In genomic region chr20:48771542-48771941, GRCh38 we compare ENCODE assay signal across 12 cellular contexts. TPM values are rescaled to one million over a fixed set of nuclear protein-coding genes. Genes with fewer than 3 reads are reported as not detected.
A peak's percentile ranks its signal among the peaks of the same experiment; 100 is the strongest.
DNase-seq lines count a peak whose midpoint lies in the region; ATAC-seq and TF ChIP-seq lines count a peak whose summit lies in the region.
"Had no signal": no experiment of that assay in that cellular context is flagged by ENCODE, and none has a peak within 500 bp of the region (broad histone marks: within the 10 kb centered on the region; RNA-seq: fewer than 3 reads in every experiment).

No MANE protein-coding gene starts in this region.

- H3K4me1 ChIP-seq in CD8-positive, alpha-beta memory T cell (ENCODE audit: insufficient read depth, low read length), result peaks cover 88% of the 10 kb centered on the region
- H3K4me1 ChIP-seq in PC-9 (replicated peaks; ENCODE audit: insufficient read depth) (no peaks in the 10 kb centered on the region), colonic mucosa (no peaks in the 10 kb centered on the region)

- POLR2A ChIA-PET in CD8-positive, alpha-beta memory T cell (lab: Charles Lee), result no interaction called here
- POLR2A ChIA-PET in PC-9 (lab: Charles Lee; ENCODE audit: unreplicated experiment), result no interaction called here

- CTCF ChIA-PET in CD8-positive, alpha-beta memory T cell (lab: Charles Lee), result no interaction called here
- CTCF ChIA-PET in PC-9 (lab: Charles Lee), result no interaction called here

- ATAC-seq in central memory CD8-positive, alpha-beta T cell (replicated peaks; ENCODE audit: extremely low read depth, poor library complexity, severe bottlenecking), result no peak
- ATAC-seq: activated T-cell treated with anti-CD3 and anti-CD28 coated beads, Interleukin-2, amount 50 U/mL, for 4 hours; Panc1 had no signal

- intact Hi-C loops in posterior vena cava (cut with DNase I) (no loop called here), PC-9 (cut with micrococcal nuclease; ENCODE audit: unreplicated experiment) (loop anchor here (1.0 kb wide), 1 partner anchor 14 kb away; no protein-coding TSS in a partner anchor), colonic mucosa (cut with DNase I) (no loop called here)

- H3K4me3 Mint-ChIP-seq in CD8-positive, alpha-beta memory T cell, result peak overlapping the region in 2 of 7 donors; percentile 6 to 12
- H3K4me3 Mint-ChIP-seq in central memory CD8-positive, alpha-beta T cell, result no peak overlapping the region
- H3K4me3 Mint-ChIP-seq: activated T-cell treated with anti-CD3 and anti-CD28 coated beads, Interleukin-2, amount 50 U/mL, for 4 hours had no signal

- TF ChIP-seq CTCF in PC-9 (conservative IDR thresholded peaks at IDR 0.05) (no peak), colonic mucosa (IDR thresholded peaks at IDR 0.05) (no peak)

- peak in 1 of 5 donors; percentile 42 for DNase-seq in CD8-positive, alpha-beta memory T cell
- DNase-seq in MV-4-11 (lab: John Stamatoyannopoulos, UW), result peak; percentile 85
- DNase-seq in central memory CD8-positive, alpha-beta T cell (ENCODE audit: low spot score in 2 of 2), result no peak
- peak; percentile 81 for DNase-seq in posterior vena cava (ENCODE audit: low spot score)
- DNase-seq in NCI-H1694 (lab: John Stamatoyannopoulos, UW), result no peak
- DNase-seq in NCI-H1436 treated with DMSO at 0.1 percent for 48 hours (lab: John Stamatoyannopoulos, UW), result no peak
- DNase-seq in PC-9, result no peak
- DNase-seq in colonic mucosa, result no peak
- DNase-seq: activated T-cell treated with anti-CD3 and anti-CD28 coated beads, Interleukin-2, amount 50 U/mL, for 4 hours; NCI-H2171 had no signal

- no peaks in the 10 kb centered on the region for H3K27me3 ChIP-seq in CD8-positive, alpha-beta memory T cell (ENCODE audit: insufficient read depth, low read length, poor library complexity, severe bottlenecking)
- H3K27me3 ChIP-seq in PC-9 (ENCODE audit: insufficient read depth, low read depth), result no peaks in the 10 kb centered on the region
- no peaks in the 10 kb centered on the region for H3K27me3 ChIP-seq in colonic mucosa

- H4K20me1 ChIP-seq in PC-9 (ENCODE audit: insufficient read depth), result no peaks in the 10 kb centered on the region

- BruUV-seq in PC-9 (replicated peaks; lab: Mats Ljungman, UMichigan), result no TSS peak

- peaks cover 0 to 1% (median 0%) of the 10 kb centered on the region in 5 donors for H3K9me3 Mint-ChIP-seq in CD8-positive, alpha-beta memory T cell
- H3K9me3 Mint-ChIP-seq in central memory CD8-positive, alpha-beta T cell, result no peaks in the 10 kb centered on the region
- H3K9me3 Mint-ChIP-seq: activated T-cell treated with anti-CD3 and anti-CD28 coated beads, Interleukin-2, amount 50 U/mL, for 4 hours had no signal

- no peak overlapping the region for H3K27ac ChIP-seq in CD8-positive, alpha-beta memory T cell (ENCODE audit: low read depth, low read length)
- H3K27ac ChIP-seq in PC-9 (no peak overlapping the region), colonic mucosa (no peak overlapping the region)
- H3K27ac ChIP-seq: suprapubic skin had no signal

- peaks cover 94 to 96% (median 95%) of the 10 kb centered on the region in 3 donors for H3K4me1 Mint-ChIP-seq in CD8-positive, alpha-beta memory T cell
- H3K4me1 Mint-ChIP-seq in central memory CD8-positive, alpha-beta T cell, result peaks cover 91% of the 10 kb centered on the region

- peak overlapping the region in 7 of 8 donors; percentile 11 to 98 (median 95) for H3K27ac Mint-ChIP-seq in CD8-positive, alpha-beta memory T cell
- H3K27ac Mint-ChIP-seq in central memory CD8-positive, alpha-beta T cell (ENCODE audit: low read depth), result peak overlapping the region; percentile 25

- H3K9ac ChIP-seq in colonic mucosa (ENCODE audit: low read depth in 2 of 2, low read length in 2 of 2), result peak overlapping the region in 1 of 2 donors; percentile 9

- H3K4me2 ChIP-seq in PC-9, result no peak overlapping the region

- H3K4me3 ChIP-seq in CD8-positive, alpha-beta memory T cell (ENCODE audit: low read length), result no peak overlapping the region
- H3K4me3 ChIP-seq in PC-9 (no peak overlapping the region), colonic mucosa (no peak overlapping the region)
- H3K4me3 ChIP-seq: suprapubic skin had no signal

- no peaks in the 10 kb centered on the region for H3K9me3 ChIP-seq in CD8-positive, alpha-beta memory T cell (ENCODE audit: low read length)
- no peaks in the 10 kb centered on the region for H3K9me3 ChIP-seq in PC-9 (ENCODE audit: insufficient read depth, low read depth)
- H3K9me3 ChIP-seq in colonic mucosa, result no peaks in the 10 kb centered on the region
- H3K9me3 ChIP-seq: suprapubic skin had no signal

- peaks cover 7% of the 10 kb centered on the region; the same call in 1 of the 2 replicates for H3F3A ChIP-seq in PC-9 (ENCODE audit: insufficient read depth, low read depth)

- H2AFZ ChIP-seq in PC-9, result no peak overlapping the region

- H3K9me2 ChIP-seq in PC-9 (ENCODE audit: insufficient read depth), result no peaks in the 10 kb centered on the region

- peaks cover 0 to 39% (median 9%) of the 10 kb centered on the region in 3 donors for H3K36me3 Mint-ChIP-seq in CD8-positive, alpha-beta memory T cell
- peaks cover 22% of the 10 kb centered on the region for H3K36me3 Mint-ChIP-seq in central memory CD8-positive, alpha-beta T cell (ENCODE audit: insufficient read depth)

- H3K79me2 ChIP-seq in PC-9 (ENCODE audit: low read depth), result no peaks in the 10 kb centered on the region

- peaks cover 0 to 1% of the 10 kb centered on the region in 2 donors for H3K27me3 Mint-ChIP-seq in CD8-positive, alpha-beta memory T cell
- H3K27me3 Mint-ChIP-seq in central memory CD8-positive, alpha-beta T cell, result no peaks in the 10 kb centered on the region

- no peaks in the 10 kb centered on the region for H3K36me3 ChIP-seq in CD8-positive, alpha-beta memory T cell (ENCODE audit: insufficient read depth, low read length)
- no peaks in the 10 kb centered on the region for H3K36me3 ChIP-seq in PC-9 (ENCODE audit: low read depth)
- no peaks in the 10 kb centered on the region for H3K36me3 ChIP-seq in colonic mucosa
- H3K36me3 ChIP-seq: suprapubic skin had no signal

RNA-seq across cellular contexts. Expression of gene PREX1, which starts 56.3 kb away (rescaled TPM):
- 10 to 100 TPM; 90.0 to 90.5 TPM for total RNA-seq in CD8-positive, alpha-beta memory T cell
- polyA plus RNA-seq in CD8-positive, alpha-beta memory T cell, result 89.5 TPM
- total RNA-seq in posterior vena cava, result 10 to 100 TPM; 16.9 to 22.0 TPM
- total RNA-seq in PC-9 (2021), result 3.3 and 4.3 TPM in 2 replicates
- 10 to 100 TPM in 1 of 2 donors, 1 to 10 TPM in 1; 7.2 to 24.6 TPM for total RNA-seq in colonic mucosa

Comparison
In these comparisons a context has a peak if more than half of its experiments do, and no peak if none do; other contexts are left out.
1. DNase-seq: peak in MV-4-11 (single experiment) and posterior vena cava (single experiment); none in central memory CD8-positive, alpha-beta T cell (0 of 2), NCI-H1694 (single experiment), NCI-H1436 treated with DMSO at 0.1 percent for 48 hours (single experiment), PC-9 (0 of 2) and colonic mucosa (single experiment).